32 cellular contexts compared by ENCODE assay signal in genomic region chr18:23850215-23850614, GRCh38.
"Had no signal": no experiment of that assay in that cellular context is flagged by ENCODE, and none has a peak within 500 bp of the region (broad histone marks: within the 10 kb centered on the region; RNA-seq: fewer than 3 reads in every experiment).

No MANE protein-coding gene starts in this region.

- H3K4me1 ChIP-seq: adrenal gland had no signal

- H3K4me3 ChIP-seq: adrenal gland, K562, SJCRH30, SK-N-MC had no signal

- H3K4me3 Mint-ChIP-seq: activated CD4-positive, alpha-beta T cell treated with anti-CD3 and anti-CD28 coated beads for 36 hours; activated CD4-positive, alpha-beta T cell treated with anti-CD3 and anti-CD28 coated beads, Interleukin-2, amount 10 ng/mL, durations not matched to agents 7 days and 5 days; activated CD8-positive, alpha-beta T cell treated with anti-CD3 and anti-CD28 coated beads, Interleukin-2, amount 10 ng/mL, durations not matched to agents 7 days and 5 days; activated naive CD4-positive, alpha-beta T cell treated with anti-CD3 and anti-CD28 coated beads for 36 hours; activated T-cell treated with anti-CD3 and anti-CD28 coated beads, Interleukin-2, amount 50 U/mL, for 24 hours; T-helper 2 cell treated with Interferon-gamma antibody and Interleukin-4, amounts not matched to agents 5 μg/mL and 100 μg/mL, for 36 hours; WTC11 had no signal

- H3K27ac ChIP-seq: adrenal gland, brain microvascular endothelial cell, SJCRH30, SK-N-MC had no signal

- H3K27me3 ChIP-seq: adrenal gland, brain microvascular endothelial cell, SJCRH30 had no signal

- H3K36me3 Mint-ChIP-seq: activated naive CD4-positive, alpha-beta T cell treated with anti-CD3 and anti-CD28 coated beads, Interleukin-2, amount 50 U/mL, for 72 hours; WTC11 had no signal

- H3K9me3 ChIP-seq: adrenal gland, SJCRH30 had no signal

- DNase-seq: activated CD4-positive, alpha-beta T cell treated with anti-CD3 and anti-CD28 coated beads for 36 hours; activated CD4-positive, alpha-beta T cell treated with anti-CD3 and anti-CD28 coated beads, Interleukin-2, amount 10 ng/mL, durations not matched to agents 7 days and 5 days; activated CD4-positive, alpha-beta T cell treated with anti-CD3 and anti-CD28 coated beads, Interleukin-2, amount 50 U/mL, for 48 hours; activated CD8-positive, alpha-beta T cell treated with anti-CD3 and anti-CD28 coated beads, Interleukin-2, amount 10 ng/mL, durations not matched to agents 7 days and 5 days; activated gamma-delta T cell treated with Interleukin-2 at 50 U/mL for 16 hours; activated naive CD4-positive, alpha-beta T cell treated with anti-CD3 and anti-CD28 coated beads for 36 hours; activated T-cell treated with anti-CD3 and anti-CD28 coated beads, Interleukin-2, amount 50 U/mL, for 24 hours; adrenal gland; anterior cingulate cortex; brain microvascular endothelial cell; IMR-90; NCI-H1092 treated with DMSO at 0.1 percent for 48 hours; NCI-H1417; NCI-H146; NCI-H187; NCI-H2029 treated with DMSO at 0.1 percent for 48 hours; NCI-H2107; NCI-H2171; NCI-H510A; NCI-H526; NCI-H748 treated with DMSO at 0.1 percent for 48 hours; NK-92 treated with Interleukin-12 subunit alpha and Interleukin-12 subunit beta, amount 100 ng/mL, for 24 hours; SHP77; SJCRH30 had no signal

- H3K27me3 Mint-ChIP-seq: activated CD4-positive, alpha-beta T cell treated with anti-CD3 and anti-CD28 coated beads for 36 hours; activated CD4-positive, alpha-beta T cell treated with anti-CD3 and anti-CD28 coated beads, Interleukin-2, amount 10 ng/mL, durations not matched to agents 7 days and 5 days; activated T-cell treated with anti-CD3 and anti-CD28 coated beads, Interleukin-2, amount 50 U/mL, for 24 hours had no signal

- H3K27ac Mint-ChIP-seq: activated CD4-positive, alpha-beta T cell treated with anti-CD3 and anti-CD28 coated beads for 36 hours; activated CD4-positive, alpha-beta T cell treated with anti-CD3 and anti-CD28 coated beads, Interleukin-2, amount 10 ng/mL, durations not matched to agents 7 days and 5 days; activated CD8-positive, alpha-beta T cell treated with anti-CD3 and anti-CD28 coated beads, Interleukin-2, amount 10 ng/mL, durations not matched to agents 7 days and 5 days; activated naive CD4-positive, alpha-beta T cell treated with anti-CD3 and anti-CD28 coated beads for 36 hours; activated naive CD4-positive, alpha-beta T cell treated with anti-CD3 and anti-CD28 coated beads, Interleukin-2, amount 50 U/mL, for 72 hours; activated T-cell treated with anti-CD3 and anti-CD28 coated beads, Interleukin-2, amount 50 U/mL, for 24 hours; activated T-helper 2 cell treated with anti-CD3 and anti-CD28 coated beads, Interferon-gamma antibody, Interleukin-2, Interleukin-4, amounts not matched to agents 10 μg/mL and 5 μg/mL and 100 μg/mL, durations not matched to agents 14 hours and 24 hours and 36 hours; T-helper 2 cell treated with Interferon-gamma antibody and Interleukin-4, amounts not matched to agents 5 μg/mL and 100 μg/mL, for 36 hours; WTC11 had no signal

- ATAC-seq: activated CD4-positive, alpha-beta T cell treated with anti-CD3 and anti-CD28 coated beads for 36 hours; activated CD4-positive, CD25-positive, alpha-beta regulatory T cell treated with anti-CD3 and anti-CD28 coated beads, Interleukin-2, amount 50 U/mL, for 24 hours; activated CD8-positive, alpha-beta T cell treated with anti-CD3 and anti-CD28 coated beads, Interleukin-2, amount 10 ng/mL, durations not matched to agents 7 days and 5 days; activated naive CD4-positive, alpha-beta T cell treated with anti-CD3 and anti-CD28 coated beads, Interleukin-2, amount 50 U/mL, for 72 hours; K562; WTC11 had no signal

- H3K36me3 ChIP-seq: adrenal gland, brain microvascular endothelial cell, SJCRH30 had no signal

- FAIRE-seq: K562, TTC549 had no signal
